In the genomic region with DNA sequence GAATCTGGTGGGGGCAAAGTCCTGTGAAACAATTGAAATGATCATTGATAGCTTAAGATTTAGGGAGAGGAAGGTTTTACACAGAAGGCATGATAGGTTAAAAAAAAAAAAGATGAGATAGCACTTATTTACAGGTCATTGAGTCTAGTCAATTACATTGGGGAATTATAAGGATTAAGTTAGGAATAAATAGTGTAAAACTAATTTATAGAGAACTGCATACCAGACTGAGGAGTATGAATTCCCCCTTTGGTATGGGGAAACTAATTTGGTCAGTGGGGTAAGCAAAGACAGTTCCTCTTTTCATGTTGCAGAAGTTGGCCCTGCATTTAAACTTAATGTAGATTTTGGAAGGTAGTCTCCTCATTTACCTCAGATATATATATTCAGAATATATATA, we compare ENCODE assay signal across 1 cellular context.
TF ChIP-seq lines count a peak whose summit lies in the region.

No MANE protein-coding gene starts in this region.

TF ChIP-seq in SK-N-SH treated with all-trans-retinoic acid at 6 μM for 48 hours, 23 proteins besides CTCF, POLR2A, EP300 and RAD21 (continued from another document):
- TF ChIP-seq, protein P1, sequence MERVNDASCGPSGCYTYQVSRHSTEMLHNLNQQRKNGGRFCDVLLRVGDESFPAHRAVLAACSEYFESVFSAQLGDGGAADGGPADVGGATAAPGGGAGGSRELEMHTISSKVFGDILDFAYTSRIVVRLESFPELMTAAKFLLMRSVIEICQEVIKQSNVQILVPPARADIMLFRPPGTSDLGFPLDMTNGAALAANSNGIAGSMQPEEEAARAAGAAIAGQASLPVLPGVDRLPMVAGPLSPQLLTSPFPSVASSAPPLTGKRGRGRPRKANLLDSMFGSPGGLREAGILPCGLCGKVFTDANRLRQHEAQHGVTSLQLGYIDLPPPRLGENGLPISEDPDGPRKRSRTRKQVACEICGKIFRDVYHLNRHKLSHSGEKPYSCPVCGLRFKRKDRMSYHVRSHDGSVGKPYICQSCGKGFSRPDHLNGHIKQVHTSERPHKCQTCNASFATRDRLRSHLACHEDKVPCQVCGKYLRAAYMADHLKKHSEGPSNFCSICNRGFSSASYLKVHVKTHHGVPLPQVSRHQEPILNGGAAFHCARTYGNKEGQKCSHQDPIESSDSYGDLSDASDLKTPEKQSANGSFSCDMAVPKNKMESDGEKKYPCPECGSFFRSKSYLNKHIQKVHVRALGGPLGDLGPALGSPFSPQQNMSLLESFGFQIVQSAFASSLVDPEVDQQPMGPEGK (CRISPR knock-in tag; IDR thresholded peaks at IDR 0.05; ENCODE audit: borderline replicate concordance) = no peak
- no peak for TF ChIP-seq OSR1 (CRISPR knock-in tag; IDR thresholded peaks at IDR 0.05)
